8 cellular contexts compared by ENCODE assay signal in the genomic region with DNA sequence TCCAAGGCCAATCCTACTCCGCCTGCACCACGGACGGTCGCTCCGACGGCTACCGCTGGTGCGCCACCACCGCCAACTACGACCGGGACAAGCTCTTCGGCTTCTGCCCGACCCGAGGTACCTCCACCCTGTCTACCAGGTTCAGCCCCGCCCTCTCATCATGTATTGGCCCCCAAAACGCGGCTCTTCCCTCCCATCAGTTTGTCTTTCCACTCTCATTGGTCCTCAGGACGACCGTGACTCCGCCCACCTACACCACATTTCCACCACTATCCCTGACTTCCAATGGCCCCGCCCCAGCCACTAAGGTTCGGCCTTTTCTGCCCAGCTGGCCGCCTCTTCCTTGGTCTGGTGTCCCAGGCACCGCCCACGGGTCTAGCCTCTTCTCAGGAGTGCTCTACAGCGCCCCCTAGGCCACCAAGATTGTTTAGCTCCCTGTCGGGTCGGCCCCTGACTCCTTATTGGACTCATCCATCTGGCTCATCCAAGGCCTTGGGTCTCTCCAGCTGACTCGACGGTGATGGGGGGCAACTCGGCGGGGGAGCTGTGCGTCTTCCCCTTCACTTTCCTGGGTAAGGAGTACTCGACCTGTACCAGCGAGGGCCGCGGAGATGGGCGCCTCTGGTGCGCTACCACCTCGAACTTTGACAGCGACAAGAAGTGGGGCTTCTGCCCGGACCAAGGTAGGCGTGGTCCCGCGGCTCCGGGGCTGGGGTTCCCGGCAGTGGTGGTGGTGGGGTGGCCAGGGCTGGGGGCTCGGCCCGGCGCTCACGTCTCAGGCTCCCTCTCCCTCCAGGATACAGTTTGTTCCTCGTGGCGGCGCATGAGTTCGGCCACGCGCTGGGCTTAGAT. TPM values are rescaled to one million over a fixed set of nuclear protein-coding genes. Genes with fewer than 3 reads are reported as not detected.
DNase-seq lines count a peak whose midpoint lies in the region; ATAC-seq and TF ChIP-seq lines count a peak whose summit lies in the region.

No MANE protein-coding gene starts in this region.

- TF ChIP-seq EP300 in upper lobe of left lung (IDR thresholded peaks at IDR 0.05), result no peak

- no peak overlapping the region for H3K27ac ChIP-seq in iPS-20b (ENCODE audit: low read length)
- peak overlapping the region in 2 of 4 donors; percentile 64 to 68 for H3K27ac ChIP-seq in upper lobe of left lung
- H3K27ac ChIP-seq in dorsolateral prefrontal cortex, result no peak overlapping the region

- WGBS in upper lobe of left lung, 2 donors, result 12 to 18% methylated on average over 39 to 41 of the region's 57 CpGs

- ATAC-seq in upper lobe of left lung (ENCODE audit: low FRiP score in 2 of 2) (peak; percentile 48 to 79), HG03439 (IDR thresholded peaks at IDR 0.05; ENCODE audit: unreplicated experiment) (no peak), GM21381 (IDR thresholded peaks at IDR 0.05; ENCODE audit: unreplicated experiment) (no peak)

- intact Hi-C loops in dorsolateral prefrontal cortex (cut with DNase I), result loop anchor here in 1 of 2 donors (10.0 kb wide), 1 partner anchor 323 kb away; no protein-coding TSS in a partner anchor

- peak in 1 of 4 donors; percentile 18 for TF ChIP-seq POLR2A in upper lobe of left lung (IDR thresholded peaks at IDR 0.05)

- H3K4me1 ChIP-seq in iPS-20b (ENCODE audit: insufficient read depth, low read length) (peaks cover 13% of the 10 kb centered on the region), upper lobe of left lung (peaks cover 12 to 42% (median 24%) of the 10 kb centered on the region in 4 donors)

- peaks cover 27% of the 10 kb centered on the region for H3K27me3 ChIP-seq in iPS-20b (ENCODE audit: insufficient read depth, low read length)
- H3K27me3 ChIP-seq in upper lobe of left lung, result peaks cover 0 to 33% (median 18%) of the 10 kb centered on the region in 4 donors
- H3K27me3 ChIP-seq in dorsolateral prefrontal cortex, result peaks cover 7 to 94% (median 64%) of the 10 kb centered on the region in 45 donors

- H3K9me3 ChIP-seq in iPS-20b (ENCODE audit: insufficient read depth, low read depth, low read length) (no peaks in the 10 kb centered on the region), upper lobe of left lung (no peaks in the 10 kb centered on the region)

- H3K9ac ChIP-seq in iPS-20b (ENCODE audit: low read depth, low read length), result no peak overlapping the region

- TF ChIP-seq CTCF in upper lobe of left lung (IDR thresholded peaks at IDR 0.05) (peak in 4 of 6 experiments; percentile 11 to 55 (median 24)), dorsolateral prefrontal cortex (IDR thresholded peaks at IDR 0.05 in 54 of 56, conservative IDR thresholded peaks at IDR 0.05 in 2 of 56; ENCODE audit: low read depth in 1 of 56, partially characterized antibody in 56 of 56) (peak in 5 of 56 donors; percentile 10 to 23 (median 15))

- DNase-seq in ELF-1 (ENCODE audit: low read depth, low spot score), result peak; percentile 99
- peak; percentile 42 for DNase-seq in NCI-H1048 (lab: John Stamatoyannopoulos, UW)
- peak; percentile 26 for DNase-seq in activated naive CD4-positive, alpha-beta T cell treated with Interleukin-2 at 50 U/mL for 16 hours
- peak; percentile 79 to 85 for DNase-seq in upper lobe of left lung
- DNase-seq in dorsolateral prefrontal cortex, result no peak

- no peaks in the 10 kb centered on the region for H3K36me3 ChIP-seq in iPS-20b (ENCODE audit: insufficient read depth, low read depth, low read length)
- H3K36me3 ChIP-seq in upper lobe of left lung, result no peaks in the 10 kb centered on the region

- H3K4me3 ChIP-seq in iPS-20b (ENCODE audit: low read length) (peak overlapping the region; percentile 47; the same call in 1 of the 2 replicates), upper lobe of left lung (peak overlapping the region in 2 of 4 donors; percentile 2 to 25), dorsolateral prefrontal cortex (no peak overlapping the region)

RNA-seq across cellular contexts. Expression of a gene that starts 3.1 kb away (rescaled TPM):
- total RNA-seq in upper lobe of left lung (10 to 100 TPM in 4 of 6 donors, 1 to 10 TPM in 2; 4.2 to 20.8 (median 14.2) TPM), dorsolateral prefrontal cortex (10 to 100 TPM in 1 of 120 experiments, 1 to 10 TPM in 34, under 1 TPM in 42, not detected in 43; 0.17 to 18.4 (median 0.84) TPM)

RNA-seq across cellular contexts. Expression of a gene that starts 17.2 kb away (rescaled TPM):
- total RNA-seq in upper lobe of left lung (1 to 10 TPM in 1 of 6 donors, under 1 TPM in 1, not detected in 4; 0.69 to 1.3 TPM), dorsolateral prefrontal cortex (100 to 1,000 TPM in 119 of 120 experiments, 10 to 100 TPM in 1; 95.7 to 439 (median 309) TPM)

RNA-seq across cellular contexts. Expression of a gene that starts 39.9 kb away (rescaled TPM):
- 10 to 100 TPM; 17.4 to 41.9 (median 23.0) TPM for total RNA-seq in upper lobe of left lung
- 10 to 100 TPM; 20.9 to 40.0 (median 26.7) TPM for total RNA-seq in dorsolateral prefrontal cortex

Comparison
In these comparisons a context has a peak if more than half of its experiments do, and no peak if none do; other contexts are left out.
1. DNase-seq: peak in ELF-1 (single experiment), NCI-H1048 (single experiment), activated naive CD4-positive, alpha-beta T cell treated with Interleukin-2 at 50 U/mL for 16 hours (single experiment) and upper lobe of left lung (2 of 2); none in dorsolateral prefrontal cortex (0 of 10).
2. ATAC-seq: peak in upper lobe of left lung (2 of 2); none in HG03439 (single experiment) and GM21381 (single experiment).
3. RNA of a gene that starts 17.2 kb away (total RNA-seq): 95.7 to 439 TPM in dorsolateral prefrontal cortex; 0.69 to 1.3 TPM in upper lobe of left lung; every median in the first group is over 10 times any median in the second.